ENCODE assay signal across 23 cellular contexts in genomic region chr7:116669769-116670168, GRCh38.
"Had no signal": no experiment of that assay in that cellular context is flagged by ENCODE, and none has a peak within 500 bp of the region (broad histone marks: within the 10 kb centered on the region; RNA-seq: fewer than 3 reads in every experiment).

No MANE protein-coding gene starts in this region.

- H3K27ac ChIP-seq: esophagus muscularis mucosa, hepatocyte, neutrophil, sigmoid colon, suprapubic skin, thyroid gland had no signal

- H3K4me2 ChIP-seq: hepatocyte, smooth muscle cell had no signal

- H3K27ac Mint-ChIP-seq: dendritic cell treated with granulocyte-macrophage colony-stimulating factor and Interleukin-4, amounts not matched to agents 40 ng/mL and 50 ng/mL, for 4 days; effector memory CD8-positive, alpha-beta T cell; naive thymus-derived CD4-positive, alpha-beta T cell; nephron progenitor cell; type B pancreatic cell had no signal

- H3K9me3 Mint-ChIP-seq: dendritic cell treated with granulocyte-macrophage colony-stimulating factor and Interleukin-4, amounts not matched to agents 40 ng/mL and 50 ng/mL, for 4 days; effector memory CD8-positive, alpha-beta T cell; type B pancreatic cell had no signal

- H3K4me3 ChIP-seq: esophagus muscularis mucosa, hepatocyte, left ventricle myocardium inferior, lung, sigmoid colon, smooth muscle cell, suprapubic skin, thyroid gland had no signal

- DNase-seq: effector memory CD8-positive, alpha-beta T cell; head of caudate nucleus; kidney; left cardiac atrium; left ventricle myocardium inferior; mesendoderm; naive thymus-derived CD4-positive, alpha-beta T cell; nephron progenitor cell; posterior cingulate gyrus; sigmoid colon; stimulated activated CD4-positive, alpha-beta T cell treated with anti-CD3 and anti-CD28 coated beads, Interleukin-2, amount 100 ng/mL, for 48 hours; stimulated activated naive CD8-positive, alpha-beta T cell treated with anti-CD3 and anti-CD28 coated beads, Interleukin-15, Interleukin-2, amounts not matched to agents 100 U/mL and 50 U/mL, for 24 hours; thyroid gland had no signal

- H3K27me3 ChIP-seq: esophagus muscularis mucosa, foreskin keratinocyte, hepatocyte, sigmoid colon, suprapubic skin, thyroid gland had no signal

- H2AFZ ChIP-seq: hepatocyte had no signal

- H3K4me3 Mint-ChIP-seq: dendritic cell treated with granulocyte-macrophage colony-stimulating factor and Interleukin-4, amounts not matched to agents 40 ng/mL and 50 ng/mL, for 4 days; effector memory CD8-positive, alpha-beta T cell; naive thymus-derived CD4-positive, alpha-beta T cell; nephron progenitor cell; type B pancreatic cell had no signal

- FAIRE-seq: kidney, urothelium cell line had no signal

- ATAC-seq: effector memory CD8-positive, alpha-beta T cell; foreskin keratinocyte; left cardiac atrium; naive thymus-derived CD4-positive, alpha-beta T cell; stimulated activated naive CD8-positive, alpha-beta T cell treated with anti-CD3 and anti-CD28 coated beads, Interleukin-15, Interleukin-2, amounts not matched to agents 100 U/mL and 50 U/mL, for 24 hours had no signal

- H3K36me3 ChIP-seq: esophagus muscularis mucosa, left ventricle myocardium inferior, neutrophil, sigmoid colon, suprapubic skin, thyroid gland had no signal

- H3K9me3 ChIP-seq: esophagus muscularis mucosa, neutrophil, sigmoid colon, suprapubic skin, thyroid gland had no signal

- H3K36me3 Mint-ChIP-seq: naive thymus-derived CD4-positive, alpha-beta T cell; type B pancreatic cell had no signal
